ENCODE assay signal across 13 cellular contexts in the genomic region with DNA sequence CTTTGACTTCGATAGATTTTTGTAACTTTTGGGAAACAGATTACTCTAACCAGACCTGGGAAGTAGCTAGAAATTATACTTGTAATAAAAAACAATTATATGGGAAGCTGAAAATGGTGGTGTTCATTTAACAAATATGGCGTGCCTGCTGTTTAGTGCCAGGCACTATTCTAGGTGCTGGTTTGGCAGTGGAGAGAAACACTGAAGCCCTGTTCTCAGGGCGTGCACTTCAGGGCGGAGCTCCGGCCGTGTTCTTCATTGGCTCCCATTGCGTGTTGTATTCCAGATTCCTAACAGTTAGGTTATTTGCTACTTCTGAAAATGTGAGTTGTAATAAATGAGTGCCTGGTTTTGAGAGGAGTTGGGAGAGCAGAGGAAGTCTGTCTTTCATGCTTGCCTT. TPM values are rescaled to one million over a fixed set of nuclear protein-coding genes. Genes with fewer than 3 reads are reported as not detected.
DNase-seq lines count a peak whose midpoint lies in the region; ATAC-seq and TF ChIP-seq lines count a peak whose summit lies in the region.
"Had no signal": no experiment of that assay in that cellular context is flagged by ENCODE, and none has a peak within 500 bp of the region (broad histone marks: within the 10 kb centered on the region; RNA-seq: fewer than 3 reads in every experiment).

No MANE protein-coding gene starts in this region.

- H3K36me3 ChIP-seq in psoas muscle (ENCODE audit: insufficient read depth in 1 of 2, low read depth in 1 of 2), result peaks cover 0 to 51% of the 10 kb centered on the region in 2 donors
- H3K36me3 ChIP-seq in HAP-1 (replicated peaks), result peaks cover 20% of the 10 kb centered on the region

- TF ChIP-seq CTCF in psoas muscle (IDR thresholded peaks at IDR 0.05), result no peak

- no peak overlapping the region for H3K4me3 Mint-ChIP-seq in activated CD4-positive, alpha-beta T cell treated with anti-CD3 and anti-CD28 coated beads, Interleukin-2, amount 10 ng/mL, durations not matched to agents 24 days and 14 days
- H3K4me3 Mint-ChIP-seq in T-helper 17 cell, result peak overlapping the region; percentile 56
- peak overlapping the region; percentile 30 to 59 for H3K4me3 Mint-ChIP-seq in effector memory CD8-positive, alpha-beta T cell

- H3K27ac ChIP-seq in psoas muscle, result peak overlapping the region; percentile 63
- H3K27ac ChIP-seq: C4-2B, HL-60, upper lobe of left lung had no signal

- in situ Hi-C loops in HAP-1 (cut with MboI; ENCODE audit: low sequenced_read_pairs), result no loop called here

- intact Hi-C loops in activated CD4-positive, alpha-beta T cell treated with anti-CD3 and anti-CD28 coated beads, Interleukin-2, amount 10 ng/mL, durations not matched to agents 24 days and 14 days (cut with micrococcal nuclease), result no loop called here
- intact Hi-C loops in psoas muscle (cut with DNase I), result no loop called here

- H3K9me3 ChIP-seq in T-helper 17 cell (ENCODE audit: control insufficient read depth, low read length, poor library complexity, severe bottlenecking) (no peaks in the 10 kb centered on the region), psoas muscle (no peaks in the 10 kb centered on the region), HAP-1 (no peaks in the 10 kb centered on the region)
- H3K9me3 ChIP-seq: upper lobe of left lung had no signal

- ATAC-seq in T-helper 17 cell, result no peak
- no peak for ATAC-seq in effector memory CD8-positive, alpha-beta T cell (replicated peaks)
- peak; percentile 48 to 74 (median 65) for ATAC-seq in psoas muscle
- ATAC-seq in GM18498 (IDR thresholded peaks at IDR 0.05; ENCODE audit: unreplicated experiment), result no peak
- ATAC-seq: left colon had no signal

- no peaks in the 10 kb centered on the region for H3K27me3 ChIP-seq in psoas muscle (ENCODE audit: insufficient read depth in 3 of 3, low read length in 2 of 3)
- no peaks in the 10 kb centered on the region for H3K27me3 ChIP-seq in HAP-1 (ENCODE audit: low read depth)
- H3K27me3 ChIP-seq: upper lobe of left lung had no signal

- no peak for DNase-seq in activated CD4-positive, alpha-beta T cell treated with anti-CD3 and anti-CD28 coated beads, Interleukin-2, amount 10 ng/mL, durations not matched to agents 24 days and 14 days
- DNase-seq in activated CD4-positive, alpha-beta T cell treated with anti-CD3 and anti-CD28 coated beads, Interleukin-2, amount 50 U/mL, for 1 hour, result no peak
- DNase-seq in T-helper 17 cell (no peak), psoas muscle (no peak), GM19240 (ENCODE audit: insufficient read length, low spot score) (no peak), HAP-1 (ENCODE audit: low spot score in 2 of 2) (no peak)
- no peak for DNase-seq in effector memory CD8-positive, alpha-beta T cell
- DNase-seq: left colon, NCI-H526 treated with DMSO at 0.1 percent for 48 hours had no signal

- no peak overlapping the region for H3K4me3 ChIP-seq in psoas muscle
- no peak overlapping the region for H3K4me3 ChIP-seq in HAP-1
- H3K4me3 ChIP-seq: upper lobe of left lung had no signal

- H3K4me1 ChIP-seq in psoas muscle (peaks cover 49% of the 10 kb centered on the region), HAP-1 (no peaks in the 10 kb centered on the region)

- WGBS in psoas muscle, 3 donors, result 46 to 69% (median 52%) methylated on average over 7 of the region's 7 CpGs

- peaks cover 4% of the 10 kb centered on the region for H3K9me3 Mint-ChIP-seq in activated CD4-positive, alpha-beta T cell treated with anti-CD3 and anti-CD28 coated beads, Interleukin-2, amount 10 ng/mL, durations not matched to agents 24 days and 14 days
- H3K9me3 Mint-ChIP-seq in effector memory CD8-positive, alpha-beta T cell, result no peaks in the 10 kb centered on the region

- peaks cover 55% of the 10 kb centered on the region for H3K36me3 Mint-ChIP-seq in activated CD4-positive, alpha-beta T cell treated with anti-CD3 and anti-CD28 coated beads, Interleukin-2, amount 10 ng/mL, durations not matched to agents 24 days and 14 days (ENCODE audit: low read depth)
- peaks cover 9% of the 10 kb centered on the region for H3K36me3 Mint-ChIP-seq in T-helper 17 cell (ENCODE audit: low read depth)
- peaks cover 93% of the 10 kb centered on the region for H3K36me3 Mint-ChIP-seq in effector memory CD8-positive, alpha-beta T cell (ENCODE audit: insufficient read depth)

- H3K27ac Mint-ChIP-seq in activated CD4-positive, alpha-beta T cell treated with anti-CD3 and anti-CD28 coated beads, Interleukin-2, amount 10 ng/mL, durations not matched to agents 24 days and 14 days, result peak overlapping the region; percentile 34
- H3K27ac Mint-ChIP-seq in T-helper 17 cell, result peak overlapping the region; percentile 91
- peak overlapping the region; percentile 81 to 91 for H3K27ac Mint-ChIP-seq in effector memory CD8-positive, alpha-beta T cell

- peaks cover 48% of the 10 kb centered on the region for H3K4me1 Mint-ChIP-seq in activated CD4-positive, alpha-beta T cell treated with anti-CD3 and anti-CD28 coated beads, Interleukin-2, amount 10 ng/mL, durations not matched to agents 24 days and 14 days
- H3K4me1 Mint-ChIP-seq in T-helper 17 cell, result peaks cover 63% of the 10 kb centered on the region
- H3K4me1 Mint-ChIP-seq in effector memory CD8-positive, alpha-beta T cell (ENCODE audit: low read depth in 2 of 2), result peaks cover 75 to 81% of the 10 kb centered on the region in 2 donors

- no peaks in the 10 kb centered on the region for H3K27me3 Mint-ChIP-seq in activated CD4-positive, alpha-beta T cell treated with anti-CD3 and anti-CD28 coated beads, Interleukin-2, amount 10 ng/mL, durations not matched to agents 24 days and 14 days
- H3K27me3 Mint-ChIP-seq in T-helper 17 cell, result no peaks in the 10 kb centered on the region
- no peaks in the 10 kb centered on the region for H3K27me3 Mint-ChIP-seq in effector memory CD8-positive, alpha-beta T cell

RNA-seq across cellular contexts. Expression of gene DNAJB6, which starts 38.6 kb away (rescaled TPM):
- 125 and 128 TPM in 2 replicates for total RNA-seq in activated CD4-positive, alpha-beta T cell treated with anti-CD3 and anti-CD28 coated beads, Interleukin-2, amount 10 ng/mL, durations not matched to agents 24 days and 14 days
- 100 to 1,000 TPM; 266 to 278 TPM for total RNA-seq in T-helper 17 cell
- 100 to 1,000 TPM; 226 to 243 (median 232) TPM for total RNA-seq in psoas muscle
- 100 to 1,000 TPM; 103 to 326 (median 211) TPM for polyA plus RNA-seq in psoas muscle

Comparison
In these comparisons a context has a peak if more than half of its experiments do, and no peak if none do; other contexts are left out.
1. H3K27ac Mint-ChIP-seq: peak in every context shown above with its lines; median percentile 91 in T-helper 17 cell; 86 in effector memory CD8-positive, alpha-beta T cell; 34 in activated CD4-positive, alpha-beta T cell treated with anti-CD3 and anti-CD28 coated beads, Interleukin-2, amount 10 ng/mL, durations not matched to agents 24 days and 14 days.
2. ATAC-seq: peak in psoas muscle (4 of 4); none in T-helper 17 cell (single experiment), effector memory CD8-positive, alpha-beta T cell (single experiment) and GM18498 (single experiment).